Comparison of ENCODE assay signal across 8 cellular contexts in genomic region chr5:18305288-18305899, GRCh38.
DNase-seq lines count a peak whose midpoint lies in the region; ATAC-seq and TF ChIP-seq lines count a peak whose summit lies in the region.

No MANE protein-coding gene starts in this region.

- H3K9me3 Mint-ChIP-seq in nephron progenitor cell (peaks cover 14% of the 10 kb centered on the region), natural killer cell (peaks cover 3 to 5% of the 10 kb centered on the region in 2 donors)

- ATAC-seq in GM18505 (IDR thresholded peaks at IDR 0.05; ENCODE audit: unreplicated experiment) (peak; percentile 81), HG03025 (IDR thresholded peaks at IDR 0.05; ENCODE audit: low FRiP score, unreplicated experiment) (peak; percentile 57), natural killer cell (no peak)

- H3K27ac Mint-ChIP-seq in nephron progenitor cell (no peak overlapping the region), natural killer cell (no peak overlapping the region)

- no peak overlapping the region for H3K4me3 ChIP-seq in AG04450 (ENCODE audit: low read depth, low read length)

- no peaks in the 10 kb centered on the region; the same call in 1 of the 2 replicates for H3K9me3 ChIP-seq in AG04450 (ENCODE audit: control insufficient read depth, insufficient read depth, low read length)

- intact Hi-C loops in natural killer cell (cut with micrococcal nuclease): no loop called here

- no peaks in the 10 kb centered on the region for H3K36me3 Mint-ChIP-seq in nephron progenitor cell (ENCODE audit: low read depth)
- no peaks in the 10 kb centered on the region for H3K36me3 Mint-ChIP-seq in natural killer cell

- peak; percentile 81 for TF ChIP-seq CTCF in AG04450 (IDR thresholded peaks at IDR 0.05; ENCODE audit: low read depth, low read length)
- TF ChIP-seq CTCF in nephron progenitor cell (IDR thresholded peaks at IDR 0.05): peak; percentile 81
- no peak for TF ChIP-seq CTCF in natural killer cell (IDR thresholded peaks at IDR 0.05)

- H3K4me3 Mint-ChIP-seq in nephron progenitor cell (no peak overlapping the region), natural killer cell (no peak overlapping the region)

- H3K4me1 Mint-ChIP-seq in nephron progenitor cell (no peaks in the 10 kb centered on the region), natural killer cell (no peaks in the 10 kb centered on the region)

- CTCF ChIA-PET in AG04450 (lab: Charles Lee): interaction anchor here (1.1 to 5.1 kb wide), 7 partner anchors 10 to 1773 kb away, joined by 3 to 142 read pairs (median 3); partner anchors contain the start of gene BASP1

- POLR2A ChIA-PET in AG04450 (lab: Yijun Ruan, JAX): no interaction called here

- no peak overlapping the region for H3K27ac ChIP-seq in AG04450 (ENCODE audit: low read depth, low read length)

- no peaks in the 10 kb centered on the region for H3K27me3 ChIP-seq in AG04450 (ENCODE audit: control insufficient read depth, insufficient read depth, low read length)

- peak; percentile 10 for DNase-seq in AG04450 (ENCODE audit: low read depth, low spot score)
- peak; percentile 90 for DNase-seq in NCI-H748 treated with DMSO at 0.1 percent for 48 hours (lab: John Stamatoyannopoulos, UW)
- DNase-seq in dedifferentiated amniotic fluid mesenchymal stem cell (ENCODE audit: extremely low spot score): peak; percentile 20
- DNase-seq in nephron progenitor cell: peak; percentile 28
- DNase-seq in activated CD8-positive, alpha-beta memory T cell treated with anti-CD3 and anti-CD28 coated beads, Interleukin-2, amount 50 U/mL, for 4 hours: no peak
- DNase-seq in natural killer cell: no peak

- no peak for TF ChIP-seq POLR2A in GM18505 (IDR thresholded peaks at IDR 0.05; ENCODE audit: borderline replicate concordance, extremely low read depth, insufficient read depth, insufficient read length)

- peaks cover 4% of the 10 kb centered on the region for H3K27me3 Mint-ChIP-seq in nephron progenitor cell (ENCODE audit: low read depth, poor library complexity)
- H3K27me3 Mint-ChIP-seq in natural killer cell (ENCODE audit: low read depth in 2 of 2): no peaks in the 10 kb centered on the region

Comparison
In these comparisons a context has a peak if more than half of its experiments do, and no peak if none do; other contexts are left out.
1. DNase-seq: peak in AG04450 (single experiment), NCI-H748 treated with DMSO at 0.1 percent for 48 hours (single experiment), dedifferentiated amniotic fluid mesenchymal stem cell (single experiment) and nephron progenitor cell (single experiment); none in activated CD8-positive, alpha-beta memory T cell treated with anti-CD3 and anti-CD28 coated beads, Interleukin-2, amount 50 U/mL, for 4 hours (single experiment) and natural killer cell (single experiment).
2. ATAC-seq: peak in GM18505 (single experiment) and HG03025 (single experiment); none in natural killer cell (0 of 3).